ENCODE assay signal across 8 cellular contexts in genomic region chr10:19788075-19788686, GRCh38. TPM values are rescaled to one million over a fixed set of nuclear protein-coding genes. Genes with fewer than 3 reads are reported as not detected.
A peak's percentile ranks its signal among the peaks of the same experiment; 100 is the strongest.
DNase-seq lines count a peak whose midpoint lies in the region; ATAC-seq, FAIRE-seq and TF ChIP-seq lines count a peak whose summit lies in the region.

No MANE protein-coding gene starts in this region.

- POLR2A ChIA-PET in activated B cell treated with CpG ODN at 0.5 μM for 24 hours (lab: Charles Lee): no interaction called here

- H3K4me3 Mint-ChIP-seq in activated B cell treated with CpG ODN at 0.5 μM for 24 hours: no peak overlapping the region
- no peak overlapping the region for H3K4me3 Mint-ChIP-seq in immature natural killer cell

- intact Hi-C loops in activated B cell treated with CpG ODN at 0.5 μM for 24 hours (cut with micrococcal nuclease) (no loop called here), tibial artery (cut with DNase I; ENCODE audit: low total_unique reads) (loop anchor here (5.0 kb wide), 1 partner anchor 376 kb away; no protein-coding TSS in a partner anchor)

- H3K9me3 Mint-ChIP-seq in activated B cell treated with CpG ODN at 0.5 μM for 24 hours (no peaks in the 10 kb centered on the region), immature natural killer cell (no peaks in the 10 kb centered on the region)

- no peaks in the 10 kb centered on the region for H3K4me1 Mint-ChIP-seq in activated B cell treated with CpG ODN at 0.5 μM for 24 hours
- H3K4me1 Mint-ChIP-seq in immature natural killer cell: peaks cover 0 to 6% of the 10 kb centered on the region in 2 donors

- no peaks in the 10 kb centered on the region for H3K4me1 ChIP-seq in tibial artery

- ATAC-seq in GM19467 (IDR thresholded peaks at IDR 0.05; ENCODE audit: unreplicated experiment) (peak; percentile 64), activated B cell treated with CpG ODN at 0.5 μM for 24 hours (ENCODE audit: low read depth) (no peak)

- no peaks in the 10 kb centered on the region for H3K27me3 Mint-ChIP-seq in activated B cell treated with CpG ODN at 0.5 μM for 24 hours
- peaks cover 0 to 2% (median 0%) of the 10 kb centered on the region in 3 donors for H3K27me3 Mint-ChIP-seq in immature natural killer cell (ENCODE audit: low read depth in 3 of 3)

- FAIRE-seq in HTR-8/SVneo (lab: Jason Lieb, UNC) (no peak), frontal cortex (lab: Jason Lieb, UNC) (no peak)

- DNase-seq in Daoy (ENCODE audit: low read depth) (peak; percentile 6), LNCaP clone FGC (ENCODE audit: low read depth) (peak; percentile 39), activated B cell treated with CpG ODN at 0.5 μM for 24 hours (no peak), immature natural killer cell (peak; percentile 6 to 26 (median 15)), tibial artery (peak in 1 of 2 donors; percentile 47), HTR-8/SVneo (ENCODE audit: insufficient read length, low spot score) (no peak), frontal cortex (ENCODE audit: low spot score in 2 of 2) (no peak)

- H3K27ac Mint-ChIP-seq in activated B cell treated with CpG ODN at 0.5 μM for 24 hours (no peak overlapping the region), immature natural killer cell (no peak overlapping the region)

- CTCF ChIA-PET in activated B cell treated with CpG ODN at 0.5 μM for 24 hours (lab: Charles Lee): no interaction called here

- no peak overlapping the region for H3K27ac ChIP-seq in tibial artery

- no peaks in the 10 kb centered on the region for H3K27me3 ChIP-seq in tibial artery

- H3K36me3 ChIP-seq in tibial artery: no peaks in the 10 kb centered on the region

- no peak overlapping the region for H3K4me3 ChIP-seq in LNCaP clone FGC (ENCODE audit: low read depth, low read length)
- H3K4me3 ChIP-seq in tibial artery: no peak overlapping the region

- TF ChIP-seq CTCF in LNCaP clone FGC (IDR thresholded peaks at IDR 0.05; ENCODE audit: control insufficient read depth, extremely low read depth, insufficient read depth): peak; percentile 86
- peak; percentile 65 for TF ChIP-seq CTCF in activated B cell treated with CpG ODN at 0.5 μM for 24 hours (IDR thresholded peaks at IDR 0.05)
- peak; percentile 77 to 86 for TF ChIP-seq CTCF in tibial artery (IDR thresholded peaks at IDR 0.05)

- H3K36me3 Mint-ChIP-seq in activated B cell treated with CpG ODN at 0.5 μM for 24 hours (ENCODE audit: low read depth) (no peaks in the 10 kb centered on the region), immature natural killer cell (no peaks in the 10 kb centered on the region)

- no peaks in the 10 kb centered on the region for H3K9me3 ChIP-seq in tibial artery

RNA-seq across cellular contexts. Expression of gene PLXDC2, which starts 28.1 kb away (rescaled TPM):
- 0.33 and 0.69 TPM in 2 replicates for total RNA-seq in Daoy (2014; rRNA removed; shearing (Covaris generic))
- total RNA-seq in activated B cell treated with CpG ODN at 0.5 μM for 24 hours: 0.16 and 0.20 TPM in 2 replicates
- 1 to 10 TPM; 5.1 to 9.6 (median 9.2) TPM for polyA plus RNA-seq in immature natural killer cell
- total RNA-seq in frontal cortex: 10.6 TPM

Comparison
In these comparisons a context has a peak if more than half of its experiments do, and no peak if none do; other contexts are left out.
1. DNase-seq: peak in Daoy (single experiment), LNCaP clone FGC (single experiment) and immature natural killer cell (3 of 3); none in activated B cell treated with CpG ODN at 0.5 μM for 24 hours (single experiment), HTR-8/SVneo (single experiment) and frontal cortex (0 of 2).
2. Peak in every context shown above with its lines, with median percentiles within 50 percentile points of each other: CTCF ChIP-seq.